In the genomic region with DNA sequence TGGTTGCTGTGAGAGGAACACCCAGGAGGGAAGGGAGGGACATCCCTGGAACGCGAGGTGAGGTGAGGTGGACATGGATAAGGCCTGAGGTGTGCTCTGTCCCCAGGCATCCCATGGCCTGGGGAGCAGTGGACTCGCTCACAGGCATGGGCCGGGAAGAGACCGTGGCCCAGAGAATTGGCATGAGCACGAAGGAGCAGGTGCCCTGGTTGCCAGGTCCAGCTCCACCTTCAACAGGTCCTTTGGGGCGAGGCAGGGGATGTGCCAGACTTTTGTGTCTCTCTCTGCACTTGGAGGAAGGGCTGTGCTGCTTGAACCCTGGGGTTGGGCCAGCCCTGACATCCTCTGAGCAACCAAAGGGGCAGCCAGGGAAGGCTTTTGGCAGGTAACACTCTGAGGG, we compare ENCODE assay signal across 17 cellular contexts. TPM values are rescaled to one million over a fixed set of nuclear protein-coding genes. Genes with fewer than 3 reads are reported as not detected.
DNase-seq lines count a peak whose midpoint lies in the region; ATAC-seq and TF ChIP-seq lines count a peak whose summit lies in the region.
"Had no signal": no experiment of that assay in that cellular context is flagged by ENCODE, and none has a peak within 500 bp of the region (broad histone marks: within the 10 kb centered on the region; RNA-seq: fewer than 3 reads in every experiment).

No MANE protein-coding gene starts in this region.

- no peaks in the 10 kb centered on the region; the same call in none of the 2 replicates for H3K36me3 ChIP-seq in Caco-2 (ENCODE audit: control insufficient read depth, insufficient read depth, low read length)

- DNase-seq in activated naive CD4-positive, alpha-beta T cell treated with anti-CD3 and anti-CD28 coated beads, Interleukin-2, amount 50 U/mL, for 16 hours = no peak
- DNase-seq in Caco-2 (no peak), endothelial cell (ENCODE audit: low spot score) (no peak), KBM-7 (no peak)
- no peak for DNase-seq in activated T-helper 2 cell treated with anti-CD3 and anti-CD28 coated beads, Interferon-gamma antibody, Interleukin-2, Interleukin-4, amounts not matched to agents 10 μg/mL and 5 μg/mL and 100 μg/mL, durations not matched to agents 14 hours and 24 hours and 36 hours (ENCODE audit: low spot score)
- DNase-seq: AML-193; Calu3; CD4-positive, alpha-beta T cell; CD8-positive, alpha-beta memory T cell; COR-L47; DMS79 treated with DMSO at 0.1 percent for 48 hours; GF-D8 had no signal

- CTCF ChIA-PET in Caco-2 (lab: Charles Lee) = no interaction called here

- POLR2A ChIA-PET in Caco-2 (lab: Charles Lee) = no interaction called here

- no peak for TF ChIP-seq CTCF in Caco-2 (IDR thresholded peaks at IDR 0.05; ENCODE audit: insufficient read depth in 1 of 2, low read depth in 1 of 2, low read length in 1 of 2, severe bottlenecking in 1 of 2, unreplicated experiment in 1 of 2)
- TF ChIP-seq CTCF in endothelial cell (IDR thresholded peaks at IDR 0.05; ENCODE audit: unreplicated experiment) = no peak

- no peaks in the 10 kb centered on the region for H3K27me3 ChIP-seq in Caco-2 (replicated peaks; ENCODE audit: control insufficient read depth, insufficient read depth, low read length)

- in situ Hi-C loops in KBM-7 (cut with MboI; ENCODE audit: low pct_unique_long_range_greater_than_20kb, low sequenced_read_pairs) = no loop called here

- H3K4me1 Mint-ChIP-seq in activated naive CD4-positive, alpha-beta T cell treated with anti-CD3 and anti-CD28 coated beads, Interleukin-2, amount 50 U/mL, for 24 hours = peaks cover 23% of the 10 kb centered on the region
- H3K4me1 Mint-ChIP-seq in Caco-2 (ENCODE audit: low read depth, unreplicated experiment) (no peaks in the 10 kb centered on the region), endothelial cell (ENCODE audit: unreplicated experiment) (peaks cover 28% of the 10 kb centered on the region)
- peaks cover 14% of the 10 kb centered on the region for H3K4me1 Mint-ChIP-seq in activated T-helper 2 cell treated with anti-CD3 and anti-CD28 coated beads, Interferon-gamma antibody, Interleukin-2, Interleukin-4, amounts not matched to agents 10 μg/mL and 5 μg/mL and 100 μg/mL, durations not matched to agents 14 hours and 24 hours and 36 hours (ENCODE audit: low read depth)
- H3K4me1 Mint-ChIP-seq: B cell had no signal

- H3K4me1 ChIP-seq in Caco-2 = no peaks in the 10 kb centered on the region
- H3K4me1 ChIP-seq: A549 had no signal

- no peaks in the 10 kb centered on the region for H3K9me3 Mint-ChIP-seq in activated naive CD4-positive, alpha-beta T cell treated with anti-CD3 and anti-CD28 coated beads, Interleukin-2, amount 50 U/mL, for 24 hours
- H3K9me3 Mint-ChIP-seq in Caco-2 (ENCODE audit: unreplicated experiment) (peaks cover 25% of the 10 kb centered on the region), endothelial cell (ENCODE audit: unreplicated experiment) (peaks cover 9% of the 10 kb centered on the region)
- peaks cover 21% of the 10 kb centered on the region for H3K9me3 Mint-ChIP-seq in activated T-helper 2 cell treated with anti-CD3 and anti-CD28 coated beads, Interferon-gamma antibody, Interleukin-2, Interleukin-4, amounts not matched to agents 10 μg/mL and 5 μg/mL and 100 μg/mL, durations not matched to agents 14 hours and 24 hours and 36 hours
- H3K9me3 Mint-ChIP-seq: CD4-positive, alpha-beta T cell; CD8-positive, alpha-beta memory T cell had no signal

- no peak overlapping the region for H3K4me3 Mint-ChIP-seq in activated naive CD4-positive, alpha-beta T cell treated with anti-CD3 and anti-CD28 coated beads, Interleukin-2, amount 50 U/mL, for 24 hours
- no peak overlapping the region for H3K4me3 Mint-ChIP-seq in Caco-2 (ENCODE audit: unreplicated experiment)
- peak overlapping the region; percentile 21 for H3K4me3 Mint-ChIP-seq in endothelial cell (ENCODE audit: unreplicated experiment)
- no peak overlapping the region for H3K4me3 Mint-ChIP-seq in activated T-helper 2 cell treated with anti-CD3 and anti-CD28 coated beads, Interferon-gamma antibody, Interleukin-2, Interleukin-4, amounts not matched to agents 10 μg/mL and 5 μg/mL and 100 μg/mL, durations not matched to agents 14 hours and 24 hours and 36 hours (ENCODE audit: low read depth)
- H3K4me3 Mint-ChIP-seq: B cell; CD4-positive, alpha-beta T cell had no signal

- no peak for ATAC-seq in GM21529 (IDR thresholded peaks at IDR 0.05; ENCODE audit: unreplicated experiment)
- ATAC-seq: A549 had no signal

- H3K27ac Mint-ChIP-seq in activated naive CD4-positive, alpha-beta T cell treated with anti-CD3 and anti-CD28 coated beads, Interleukin-2, amount 50 U/mL, for 24 hours = peak overlapping the region; percentile 8
- H3K27ac Mint-ChIP-seq in Caco-2 (ENCODE audit: unreplicated experiment) (peak overlapping the region; percentile 4), endothelial cell (ENCODE audit: unreplicated experiment) (peak overlapping the region; percentile 53)
- H3K27ac Mint-ChIP-seq in activated T-helper 2 cell treated with anti-CD3 and anti-CD28 coated beads, Interferon-gamma antibody, Interleukin-2, Interleukin-4, amounts not matched to agents 10 μg/mL and 5 μg/mL and 100 μg/mL, durations not matched to agents 14 hours and 24 hours and 36 hours = no peak overlapping the region
- H3K27ac Mint-ChIP-seq: B cell; CD4-positive, alpha-beta T cell had no signal

- H3K36me3 Mint-ChIP-seq in activated naive CD4-positive, alpha-beta T cell treated with anti-CD3 and anti-CD28 coated beads, Interleukin-2, amount 50 U/mL, for 24 hours = peaks cover 10% of the 10 kb centered on the region
- peaks cover 57% of the 10 kb centered on the region for H3K36me3 Mint-ChIP-seq in Caco-2 (ENCODE audit: insufficient read depth, unreplicated experiment)
- H3K36me3 Mint-ChIP-seq in endothelial cell (ENCODE audit: low read depth, unreplicated experiment) = peaks cover 59% of the 10 kb centered on the region
- H3K36me3 Mint-ChIP-seq in activated T-helper 2 cell treated with anti-CD3 and anti-CD28 coated beads, Interferon-gamma antibody, Interleukin-2, Interleukin-4, amounts not matched to agents 10 μg/mL and 5 μg/mL and 100 μg/mL, durations not matched to agents 14 hours and 24 hours and 36 hours (ENCODE audit: low read depth) = peaks cover 5% of the 10 kb centered on the region

- BruUV-seq in Caco-2 (replicated peaks; lab: Mats Ljungman, UMichigan) = no TSS peak

- intact Hi-C loops in Caco-2 (cut with micrococcal nuclease; ENCODE audit: unreplicated experiment) = no loop called here
- intact Hi-C loops in activated T-helper 2 cell treated with anti-CD3 and anti-CD28 coated beads, Interferon-gamma antibody, Interleukin-2, Interleukin-4, amounts not matched to agents 10 μg/mL and 5 μg/mL and 100 μg/mL, durations not matched to agents 14 hours and 24 hours and 36 hours (cut with micrococcal nuclease) = no loop called here

- no peaks in the 10 kb centered on the region for H3K9me3 ChIP-seq in Caco-2
- H3K9me3 ChIP-seq: A549 had no signal

- H3K27me3 Mint-ChIP-seq in activated naive CD4-positive, alpha-beta T cell treated with anti-CD3 and anti-CD28 coated beads, Interleukin-2, amount 50 U/mL, for 24 hours = no peaks in the 10 kb centered on the region
- H3K27me3 Mint-ChIP-seq in Caco-2 (ENCODE audit: insufficient read depth, unreplicated experiment) (no peaks in the 10 kb centered on the region), endothelial cell (ENCODE audit: unreplicated experiment) (peaks cover 54% of the 10 kb centered on the region)
- H3K27me3 Mint-ChIP-seq in activated T-helper 2 cell treated with anti-CD3 and anti-CD28 coated beads, Interferon-gamma antibody, Interleukin-2, Interleukin-4, amounts not matched to agents 10 μg/mL and 5 μg/mL and 100 μg/mL, durations not matched to agents 14 hours and 24 hours and 36 hours (ENCODE audit: low read depth) = no peaks in the 10 kb centered on the region
- H3K27me3 Mint-ChIP-seq: B cell; CD4-positive, alpha-beta T cell; CD8-positive, alpha-beta memory T cell had no signal

- H3K4me3 ChIP-seq in Caco-2 (ENCODE audit: low read depth, low read length) = no peak overlapping the region
- H3K4me3 ChIP-seq: A549 had no signal

RNA-seq across cellular contexts. Expression of a gene that starts 21.5 kb away (rescaled TPM):
- total RNA-seq in Caco-2 (2022) (not detected in 2 replicates), endothelial cell (ENCODE audit: unreplicated experiment) (not detected)
- total RNA-seq in activated T-helper 2 cell treated with anti-CD3 and anti-CD28 coated beads, Interferon-gamma antibody, Interleukin-2, Interleukin-4, amounts not matched to agents 10 μg/mL and 5 μg/mL and 100 μg/mL, durations not matched to agents 14 hours and 24 hours and 36 hours = not detected in 2 replicates
- total RNA-seq: A172; B cell; CD4-positive, alpha-beta T cell; CD8-positive, alpha-beta memory T cell had no signal

RNA-seq across cellular contexts. Expression of a gene that starts 59.6 kb away (rescaled TPM):
- total RNA-seq in Caco-2 (2022) (0.05 and 0.35 TPM in 2 replicates), endothelial cell (ENCODE audit: unreplicated experiment) (not detected)
- total RNA-seq in activated T-helper 2 cell treated with anti-CD3 and anti-CD28 coated beads, Interferon-gamma antibody, Interleukin-2, Interleukin-4, amounts not matched to agents 10 μg/mL and 5 μg/mL and 100 μg/mL, durations not matched to agents 14 hours and 24 hours and 36 hours = not detected in 2 replicates
- total RNA-seq: A172; B cell; Calu3; CD4-positive, alpha-beta T cell; CD8-positive, alpha-beta memory T cell had no signal
